31 cellular contexts compared by ENCODE assay signal in genomic region chr1:222941425-222941824, GRCh38.
"Had no signal": no experiment of that assay in that cellular context is flagged by ENCODE, and none has a peak within 500 bp of the region (broad histone marks: within the 10 kb centered on the region; RNA-seq: fewer than 3 reads in every experiment).

No MANE protein-coding gene starts in this region.

- H3K4me3 ChIP-seq: left lung, lower lobe of right lung, mucosa of descending colon, pancreas, prostate gland, skin epidermis, suprapubic skin, thoracic aorta, tibial artery, uterus had no signal

- H3K27ac ChIP-seq: left lung, lower lobe of right lung, pancreas, prostate gland, skin epidermis, suprapubic skin, thoracic aorta, tibial artery, uterus had no signal

- H3K9me3 ChIP-seq: left lung, lower lobe of right lung, mucosa of descending colon, pancreas, prostate gland, suprapubic skin, thoracic aorta, tibial artery, uterus had no signal

- H3K27me3 ChIP-seq: left lung, pancreas, suprapubic skin, tibial artery, uterus had no signal

- H3K27me3 Mint-ChIP-seq: naive thymus-derived CD4-positive, alpha-beta T cell; natural killer cell treated with Interleukin-12 subunit alpha and Interleukin-12 subunit beta and Interleukin-15 and Interleukin-18, amount 100 ng/mL, for 72 hours; stimulated activated naive CD8-positive, alpha-beta T cell treated with anti-CD3 and anti-CD28 coated beads, Interleukin-15, Interleukin-2, amounts not matched to agents 100 ng/mL and 50 ng/mL, for 24 hours had no signal

- H3K4me1 ChIP-seq: left lung, lower lobe of right lung, pancreas, prostate gland, suprapubic skin, tibial artery, uterus had no signal

- DNase-seq: hypothalamus; immature natural killer cell; kidney; left colon; left lung; lower lobe of right lung; mammary epithelial cell; mesendoderm; midbrain; mucosa of descending colon; naive thymus-derived CD4-positive, alpha-beta T cell; pancreas; posterior cingulate gyrus; retina; right cardiac atrium; stimulated activated CD4-positive, alpha-beta T cell treated with anti-CD3 and anti-CD28 coated beads, Interleukin-12 subunit alpha, Interleukin-12 subunit beta, amount 100 ng/mL, for 4 hours; stimulated activated CD4-positive, alpha-beta T cell treated with anti-CD3 and anti-CD28 coated beads, Interleukin-15, amount 100 ng/mL, for 24 hours; stimulated activated CD4-positive, alpha-beta T cell treated with anti-CD3 and anti-CD28 coated beads, Interleukin-2, amount 100 ng/mL, for 24 hours; stimulated activated CD4-positive, alpha-beta T cell treated with anti-CD3 and anti-CD28 coated beads, Interleukin-4, amount 100 ng/mL, for 1 hour; stimulated activated naive CD4-positive, alpha-beta T cell; tibial artery; trophoblast cell; uterus had no signal

- H3K4me1 Mint-ChIP-seq: immature natural killer cell; stimulated activated effector memory CD8-positive, alpha-beta T cell treated with anti-CD3 and anti-CD28 coated beads, Interleukin-12 subunit alpha, Interleukin-12 subunit beta, amount 100 ng/mL, for 72 hours had no signal

- H3K36me3 ChIP-seq: prostate gland, thoracic aorta, uterus had no signal

- H3K4me3 Mint-ChIP-seq: immature natural killer cell; naive thymus-derived CD4-positive, alpha-beta T cell; natural killer cell treated with Interleukin-12 subunit alpha and Interleukin-12 subunit beta and Interleukin-15 and Interleukin-18, amount 100 ng/mL, for 72 hours; stimulated activated effector memory CD8-positive, alpha-beta T cell treated with anti-CD3 and anti-CD28 coated beads, Interleukin-12 subunit alpha, Interleukin-12 subunit beta, amount 100 ng/mL, for 72 hours; stimulated activated naive CD8-positive, alpha-beta T cell treated with anti-CD3 and anti-CD28 coated beads, Interleukin-15, Interleukin-2, amounts not matched to agents 100 ng/mL and 50 ng/mL, for 24 hours had no signal

- H3K27ac Mint-ChIP-seq: immature natural killer cell; naive thymus-derived CD4-positive, alpha-beta T cell; natural killer cell treated with Interleukin-12 subunit alpha and Interleukin-12 subunit beta and Interleukin-15 and Interleukin-18, amount 100 ng/mL, for 72 hours; stimulated activated effector memory CD8-positive, alpha-beta T cell treated with anti-CD3 and anti-CD28 coated beads, Interleukin-12 subunit alpha, Interleukin-12 subunit beta, amount 100 ng/mL, for 72 hours; stimulated activated naive CD8-positive, alpha-beta T cell treated with anti-CD3 and anti-CD28 coated beads, Interleukin-15, Interleukin-2, amounts not matched to agents 100 ng/mL and 50 ng/mL, for 24 hours had no signal

- H3K9me3 Mint-ChIP-seq: immature natural killer cell; naive thymus-derived CD4-positive, alpha-beta T cell; natural killer cell treated with Interleukin-12 subunit alpha and Interleukin-12 subunit beta and Interleukin-15 and Interleukin-18, amount 100 ng/mL, for 72 hours; stimulated activated effector memory CD8-positive, alpha-beta T cell treated with anti-CD3 and anti-CD28 coated beads, Interleukin-12 subunit alpha, Interleukin-12 subunit beta, amount 100 ng/mL, for 72 hours; stimulated activated naive CD8-positive, alpha-beta T cell treated with anti-CD3 and anti-CD28 coated beads, Interleukin-15, Interleukin-2, amounts not matched to agents 100 ng/mL and 50 ng/mL, for 24 hours had no signal

- H3K36me3 Mint-ChIP-seq: natural killer cell treated with Interleukin-12 subunit alpha and Interleukin-12 subunit beta and Interleukin-15 and Interleukin-18, amount 100 ng/mL, for 72 hours; stimulated activated effector memory CD8-positive, alpha-beta T cell treated with anti-CD3 and anti-CD28 coated beads, Interleukin-12 subunit alpha, Interleukin-12 subunit beta, amount 100 ng/mL, for 72 hours had no signal

- ATAC-seq: left colon; left lung; lower lobe of right lung; mucosa of descending colon; naive thymus-derived CD4-positive, alpha-beta T cell; natural killer cell treated with Interleukin-12 subunit alpha and Interleukin-12 subunit beta and Interleukin-15 and Interleukin-18, amount 100 ng/mL, for 72 hours; pancreas; right cardiac atrium; sciatic nerve; stimulated activated effector memory CD8-positive, alpha-beta T cell treated with anti-CD3 and anti-CD28 coated beads, Interleukin-12 subunit alpha, Interleukin-12 subunit beta, amount 100 ng/mL, for 72 hours had no signal
